Comparison of ENCODE assay signal across 12 cellular contexts in genomic region chr6:53926505-53926904, GRCh38.
A peak's percentile ranks its signal among the peaks of the same experiment; 100 is the strongest.
DNase-seq lines count a peak whose midpoint lies in the region; ATAC-seq and TF ChIP-seq lines count a peak whose summit lies in the region.
"Had no signal": no experiment of that assay in that cellular context is flagged by ENCODE, and none has a peak within 500 bp of the region (broad histone marks: within the 10 kb centered on the region; RNA-seq: fewer than 3 reads in every experiment).

No MANE protein-coding gene starts in this region.

- 62 to 83% methylated on average over 2 of the region's 2 CpGs for WGBS in esophagus, 2 donors
- 22% methylated on average over 2 of the region's 2 CpGs for WGBS in SK-N-SH (ENCODE audit: low lambda C conversion rate)
- WGBS in ovary, 3 donors: 88 to 95% (median 91%) methylated on average over 2 of the region's 2 CpGs

- no peaks in the 10 kb centered on the region for H3F3A ChIP-seq in SK-N-SH (replicated peaks; ENCODE audit: insufficient read depth)

- no peak for TF ChIP-seq RAD21 in SK-N-SH (IDR thresholded peaks at IDR 0.05; ENCODE audit: low read length)

- H3K27me3 ChIP-seq in esophagus (ENCODE audit: control insufficient read depth in 1 of 2, insufficient read depth in 2 of 2, low read length in 2 of 2) (no peaks in the 10 kb centered on the region), skeletal muscle satellite cell (ENCODE audit: control insufficient read depth, insufficient read depth, low read length) (no peaks in the 10 kb centered on the region), SK-N-SH (ENCODE audit: insufficient read depth) (no peaks in the 10 kb centered on the region; the same call in 1 of the 2 replicates), ovary (no peaks in the 10 kb centered on the region)
- H3K27me3 ChIP-seq: cardiac muscle cell, neutrophil had no signal

- H2AFZ ChIP-seq in SK-N-SH (ENCODE audit: low read depth): no peak overlapping the region

- H3K9me2 ChIP-seq in SK-N-SH: no peaks in the 10 kb centered on the region

- TF ChIP-seq EP300 in SK-N-SH (IDR thresholded peaks at IDR 0.05; ENCODE audit: borderline replicate concordance in 1 of 2, low read depth in 1 of 2, low read length in 1 of 2) (no peak), ovary (IDR thresholded peaks at IDR 0.05) (no peak)

- peaks cover 0 to 12% of the 10 kb centered on the region in 2 donors for H3K4me1 ChIP-seq in esophagus (ENCODE audit: control insufficient read depth in 2 of 2, insufficient read depth in 2 of 2, low read length in 1 of 2)
- peaks cover 12% of the 10 kb centered on the region for H3K4me1 ChIP-seq in skeletal muscle satellite cell (ENCODE audit: control insufficient read depth, insufficient read depth, low read length)
- no peaks in the 10 kb centered on the region for H3K4me1 ChIP-seq in SK-N-SH (ENCODE audit: control insufficient read depth in 1 of 2, insufficient read depth in 2 of 2, low read depth in 1 of 2, low read length in 1 of 2)
- H3K4me1 ChIP-seq in ovary (ENCODE audit: insufficient read depth): no peaks in the 10 kb centered on the region

- TF ChIP-seq CTCF in SK-N-SH (IDR thresholded peaks at IDR 0.05) (no peak), ovary (IDR thresholded peaks at IDR 0.05) (no peak)

- no peaks in the 10 kb centered on the region for H4K20me1 ChIP-seq in SK-N-SH (ENCODE audit: insufficient read depth)

- CTCF ChIA-PET in SK-N-SH (lab: Yijun Ruan, JAX): no interaction called here

- DNase-seq in DMS79 treated with DMSO at 0.1 percent for 48 hours (lab: John Stamatoyannopoulos, UW) (peak; percentile 82), DMS79 (lab: John Stamatoyannopoulos, UW) (no peak), NCI-H226 (peak; percentile 46), SK-N-SH (no peak), ovary (no peak)
- DNase-seq: activated T-cell treated with anti-CD3 and anti-CD28 coated beads for 4 hours; stimulated activated CD4-positive, alpha-beta T cell treated with anti-CD3 and anti-CD28 coated beads, Interleukin-4, amount 100 ng/mL, for 24 hours had no signal

- H3K9me3 ChIP-seq in esophagus (ENCODE audit: control insufficient read depth in 2 of 2, insufficient read depth in 1 of 2, low read depth in 1 of 2, low read length in 1 of 2): no peaks in the 10 kb centered on the region
- no peaks in the 10 kb centered on the region for H3K9me3 ChIP-seq in skeletal muscle satellite cell (replicated peaks; ENCODE audit: low read length)
- H3K9me3 ChIP-seq in SK-N-SH: no peaks in the 10 kb centered on the region
- no peaks in the 10 kb centered on the region for H3K9me3 ChIP-seq in ovary
- H3K9me3 ChIP-seq: neutrophil had no signal

- peak overlapping the region; percentile 43 for H3K4me2 ChIP-seq in skeletal muscle satellite cell (ENCODE audit: low read length)
- H3K4me2 ChIP-seq in SK-N-SH: no peak overlapping the region

- intact Hi-C loops in ovary (cut with DNase I): no loop called here

- POLR2A ChIA-PET in SK-N-SH (lab: Yijun Ruan, JAX): no interaction called here

- H3K36me3 ChIP-seq in esophagus (ENCODE audit: control insufficient read depth in 2 of 2, insufficient read depth in 2 of 2, low read length in 1 of 2): peaks cover 3 to 4% of the 10 kb centered on the region in 2 donors
- no peaks in the 10 kb centered on the region for H3K36me3 ChIP-seq in skeletal muscle satellite cell (ENCODE audit: insufficient read depth, low read length)
- no peaks in the 10 kb centered on the region for H3K36me3 ChIP-seq in SK-N-SH (replicated peaks in 1 of 2; ENCODE audit: control insufficient read depth in 1 of 2, insufficient read depth in 2 of 2, low read length in 1 of 2)
- H3K36me3 ChIP-seq in ovary: no peaks in the 10 kb centered on the region
- H3K36me3 ChIP-seq: cardiac muscle cell had no signal

- H3K79me2 ChIP-seq in SK-N-SH (ENCODE audit: insufficient read depth): no peaks in the 10 kb centered on the region

- no peak overlapping the region for H3K4me3 ChIP-seq in esophagus (ENCODE audit: low read depth in 1 of 2, low read length in 2 of 2)
- H3K4me3 ChIP-seq in skeletal muscle satellite cell (ENCODE audit: low read length): no peak overlapping the region
- H3K4me3 ChIP-seq in SK-N-SH (ENCODE audit: low read depth in 2 of 2, low read length in 1 of 2): no peak overlapping the region
- no peak overlapping the region for H3K4me3 ChIP-seq in ovary
- H3K4me3 ChIP-seq: cardiac muscle cell had no signal

- peak overlapping the region; percentile 40 to 62 for H3K27ac ChIP-seq in esophagus (ENCODE audit: low read depth in 2 of 2, low read length in 1 of 2)
- no peak overlapping the region; a peak in 1 of 4 replicates for H3K27ac ChIP-seq in SK-N-SH (ENCODE audit: low read depth in 2 of 2, low read length in 1 of 2)
- no peak overlapping the region for H3K27ac ChIP-seq in ovary
- H3K27ac ChIP-seq: neutrophil had no signal

- no peak for TF ChIP-seq POLR2A in ovary (IDR thresholded peaks at IDR 0.05)

- no peak for ATAC-seq in HG03520 (IDR thresholded peaks at IDR 0.05; ENCODE audit: unreplicated experiment)

- H3K9ac ChIP-seq in skeletal muscle satellite cell (ENCODE audit: low read depth, low read length) (no peak overlapping the region), SK-N-SH (no peak overlapping the region)

TF ChIP-seq in SK-N-SH, 30 proteins besides CTCF, POLR2A, EP300 and RAD21:
- TF ChIP-seq RFX5 (IDR thresholded peaks at IDR 0.05; ENCODE audit: low read length) (no peak), SIN3A (IDR thresholded peaks at IDR 0.05; ENCODE audit: borderline replicate concordance, low read depth, low read length) (no peak), GATA2 (CRISPR knock-in tag; IDR thresholded peaks at IDR 0.05) (no peak), YY1 (IDR thresholded peaks at IDR 0.05; ENCODE audit: low read depth) (no peak)
- TF ChIP-seq, protein P1, sequence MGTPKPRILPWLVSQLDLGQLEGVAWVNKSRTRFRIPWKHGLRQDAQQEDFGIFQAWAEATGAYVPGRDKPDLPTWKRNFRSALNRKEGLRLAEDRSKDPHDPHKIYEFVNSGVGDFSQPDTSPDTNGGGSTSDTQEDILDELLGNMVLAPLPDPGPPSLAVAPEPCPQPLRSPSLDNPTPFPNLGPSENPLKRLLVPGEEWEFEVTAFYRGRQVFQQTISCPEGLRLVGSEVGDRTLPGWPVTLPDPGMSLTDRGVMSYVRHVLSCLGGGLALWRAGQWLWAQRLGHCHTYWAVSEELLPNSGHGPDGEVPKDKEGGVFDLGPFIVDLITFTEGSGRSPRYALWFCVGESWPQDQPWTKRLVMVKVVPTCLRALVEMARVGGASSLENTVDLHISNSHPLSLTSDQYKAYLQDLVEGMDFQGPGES (IDR thresholded peaks at IDR 0.05; ENCODE audit: low read depth, low read length): no peak
TF ChIP-seq in SK-N-SH: peak in this region for 0.

Comparison
In these comparisons a context has a peak if more than half of its experiments do, and no peak if none do; other contexts are left out.
1. DNase-seq: peak in DMS79 treated with DMSO at 0.1 percent for 48 hours (single experiment) and NCI-H226 (single experiment); none in DMS79 (single experiment), SK-N-SH (single experiment) and ovary (0 of 5).
2. H3K27ac ChIP-seq: peak in esophagus (2 of 2); none in SK-N-SH (0 of 2) and ovary (0 of 2).